Comparison of ENCODE assay signal across 9 cellular contexts in the genomic region with DNA sequence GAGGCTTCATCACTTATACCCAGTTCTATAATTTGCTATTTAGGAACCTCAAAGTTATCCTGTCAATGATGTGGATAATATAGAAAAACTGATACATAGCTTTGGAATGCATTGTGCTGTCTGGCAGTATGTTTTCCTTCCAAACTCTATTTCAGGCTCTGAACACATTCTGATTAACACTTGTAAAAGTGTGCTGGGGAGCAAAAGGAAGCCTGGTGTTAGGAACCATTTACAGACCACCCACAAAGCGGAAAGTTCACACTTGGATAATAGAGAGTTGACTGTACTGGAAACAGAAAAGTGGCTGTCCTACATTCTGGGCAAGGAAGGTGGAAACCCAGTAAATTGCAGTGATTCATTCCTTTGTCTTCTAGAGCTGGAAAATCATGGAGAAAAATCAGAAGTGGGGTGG.
DNase-seq lines count a peak whose midpoint lies in the region; ATAC-seq and TF ChIP-seq lines count a peak whose summit lies in the region.
"Had no signal": no experiment of that assay in that cellular context is flagged by ENCODE, and none has a peak within 500 bp of the region (broad histone marks: within the 10 kb centered on the region; RNA-seq: fewer than 3 reads in every experiment).

No MANE protein-coding gene starts in this region.

- H3K9ac ChIP-seq in H9 (ENCODE audit: extremely low read depth, insufficient read length, low read length), result no peak overlapping the region

- H2AFZ ChIP-seq in H9 (ENCODE audit: low read length), result no peak overlapping the region

- H3K27me3 Mint-ChIP-seq in H9 (ENCODE audit: low read depth) (no peaks in the 10 kb centered on the region), brain (peaks cover 2% of the 10 kb centered on the region)
- H3K27me3 Mint-ChIP-seq: activated naive CD8-positive, alpha-beta T cell treated with anti-CD3 and anti-CD28 coated beads for 36 hours had no signal

- no peak overlapping the region for H3K27ac ChIP-seq in H9 (ENCODE audit: insufficient read length, low read depth, low read length)
- peak overlapping the region; percentile 90 for H3K27ac ChIP-seq in right cardiac atrium (ENCODE audit: low read length)
- H3K27ac ChIP-seq in spleen, result peak overlapping the region in 5 of 8 donors; percentile 11 to 54 (median 23)

- H3K79me2 ChIP-seq in H9 (ENCODE audit: insufficient read depth, low read length), result no peaks in the 10 kb centered on the region

- H2BK120ac ChIP-seq in H9 (ENCODE audit: low read depth, low read length, poor library complexity, severe bottlenecking), result no peak overlapping the region

- H3K56ac ChIP-seq in H9 (ENCODE audit: insufficient read length, low read depth, low read length), result no peak overlapping the region

- H4K5ac ChIP-seq in H9 (ENCODE audit: insufficient read length, low read depth, low read length), result peak overlapping the region; percentile 65

- H2BK5ac ChIP-seq in H9 (ENCODE audit: insufficient read length, low read length), result no peak overlapping the region

- no peak overlapping the region for H3K23ac ChIP-seq in H9 (ENCODE audit: insufficient read length, low read depth, low read length)

- H3K14ac ChIP-seq in H9 (ENCODE audit: insufficient read depth, low read length), result no peak overlapping the region

- TF ChIP-seq CTCF in H9 (conservative IDR thresholded peaks at IDR 0.05) (no peak), brain (conservative IDR thresholded peaks at IDR 0.05) (no peak), spleen (IDR thresholded peaks at IDR 0.05 in 8 of 11, conservative IDR thresholded peaks at IDR 0.05 in 3 of 11) (no peak), GM10266 (IDR thresholded peaks at IDR 0.05; ENCODE audit: control insufficient read depth, insufficient read depth, low read depth, missing control alignments) (no peak)

- H3T11ph ChIP-seq in H9 (ENCODE audit: low read length), result no peak overlapping the region

- H2BK20ac ChIP-seq in H9 (ENCODE audit: low read depth, low read length, poor library complexity, severe bottlenecking), result no peak overlapping the region

- no peak overlapping the region for H4K91ac ChIP-seq in H9 (ENCODE audit: insufficient read length, low read depth, low read length)

- no peak for ATAC-seq in right cardiac atrium
- ATAC-seq in HG03439 (IDR thresholded peaks at IDR 0.05; ENCODE audit: unreplicated experiment), result no peak

- no peaks in the 10 kb centered on the region for H3K9me3 Mint-ChIP-seq in H9
- H3K9me3 Mint-ChIP-seq in brain, result no peaks in the 10 kb centered on the region
- H3K9me3 Mint-ChIP-seq: activated naive CD8-positive, alpha-beta T cell treated with anti-CD3 and anti-CD28 coated beads for 36 hours had no signal

- H2BK12ac ChIP-seq in H9 (ENCODE audit: insufficient read length, low read depth, low read length), result no peak overlapping the region

- no peak overlapping the region for H3K4ac ChIP-seq in H9 (ENCODE audit: low read depth, low read length)

- H3K4me3 Mint-ChIP-seq in H9 (no peak overlapping the region), brain (peak overlapping the region in 1 of 5 experiments; percentile 17)
- H3K4me3 Mint-ChIP-seq: activated naive CD8-positive, alpha-beta T cell treated with anti-CD3 and anti-CD28 coated beads for 36 hours had no signal

- H3K36me3 Mint-ChIP-seq in H9 (ENCODE audit: insufficient read depth in 1 of 3, low read depth in 3 of 3) (peaks cover 0 to 7% (median 2%) of the 10 kb centered on the region in 3 experiments; a peak in 2 of 7 replicates), brain (peaks cover 14% of the 10 kb centered on the region)

- H3K4me2 ChIP-seq in H9 (ENCODE audit: insufficient read depth, insufficient read length, low read length), result no peak overlapping the region

- no peaks in the 10 kb centered on the region for H3K23me2 ChIP-seq in H9 (ENCODE audit: insufficient read length, low read depth, low read length, poor library complexity, severe bottlenecking)

- TF ChIP-seq POLR2A in spleen (IDR thresholded peaks at IDR 0.05), result no peak

- H3K4me1 Mint-ChIP-seq in H9 (peaks cover 25 to 26% of the 10 kb centered on the region in 2 experiments), brain (peaks cover 63% of the 10 kb centered on the region)

- peaks cover 0 to 39% (median 8%) of the 10 kb centered on the region in 6 donors for H3K36me3 ChIP-seq in spleen

- WGBS in H9 (ENCODE audit: extremely low coverage, insufficient read length, low lambda C conversion rate), result no CpG with 5 or more reads among the region's 1 CpG
- WGBS in right cardiac atrium, result 72% methylated on average over 1 of the region's 1 CpG
- 92 to 98% (median 94%) methylated on average over 1 of the region's 1 CpG for WGBS in spleen, 5 donors

- H3K4me3 ChIP-seq in right cardiac atrium (ENCODE audit: low read length), result no peak overlapping the region
- no peak overlapping the region for H3K4me3 ChIP-seq in spleen

- DNase-seq in H9 (no peak), right cardiac atrium (no peak), spleen (no peak), GM10266 (ENCODE audit: extremely low spot score) (no peak), germinal center (ENCODE audit: low spot score) (no peak), T-helper 1 cell (no peak)
- DNase-seq: activated naive CD8-positive, alpha-beta T cell treated with anti-CD3 and anti-CD28 coated beads for 36 hours had no signal

- H2BK15ac ChIP-seq in H9 (ENCODE audit: low read depth, low read length), result no peak overlapping the region

- H3K27ac Mint-ChIP-seq in H9 (peak overlapping the region in 2 of 3 experiments; percentile 43 to 47; a peak in 1 of 7 replicates), brain (peak overlapping the region in 3 of 5 experiments; percentile 9 to 96 (median 86))
- H3K27ac Mint-ChIP-seq: activated naive CD8-positive, alpha-beta T cell treated with anti-CD3 and anti-CD28 coated beads for 36 hours had no signal

- H3K18ac ChIP-seq in H9 (ENCODE audit: insufficient read length, low read depth, low read length), result no peak overlapping the region

- no peaks in the 10 kb centered on the region for H3K27me3 ChIP-seq in H9 (ENCODE audit: insufficient read depth, low read length)
- H3K27me3 ChIP-seq in right cardiac atrium (ENCODE audit: control insufficient read depth, insufficient read depth), result no peaks in the 10 kb centered on the region
- no peaks in the 10 kb centered on the region for H3K27me3 ChIP-seq in spleen (replicated peaks in 1 of 7)

- intact Hi-C loops in right cardiac atrium (cut with DNase I) (no loop called here), spleen (cut with DNase I; ENCODE audit: low total_unique reads) (no loop called here)

- peaks cover 6% of the 10 kb centered on the region; the same call in 1 of the 2 replicates for H3K4me1 ChIP-seq in H9 (ENCODE audit: insufficient read depth, low read length)
- peaks cover 19% of the 10 kb centered on the region for H3K4me1 ChIP-seq in right cardiac atrium (ENCODE audit: control insufficient read depth, insufficient read depth, low read length)
- H3K4me1 ChIP-seq in spleen, result peaks cover 7 to 30% (median 16%) of the 10 kb centered on the region in 6 donors

- no peaks in the 10 kb centered on the region for H4K20me1 ChIP-seq in H9 (ENCODE audit: control insufficient read depth, insufficient read depth, insufficient read length)

- no peaks in the 10 kb centered on the region for H3K79me1 ChIP-seq in H9 (ENCODE audit: insufficient read depth, low read depth, low read length, poor library complexity, severe bottlenecking)

- H2AK5ac ChIP-seq in H9 (ENCODE audit: insufficient read length, low read length), result no peak overlapping the region

- H4K8ac ChIP-seq in H9 (replicated peaks; ENCODE audit: insufficient read length, low read depth, low read length), result no peak overlapping the region

- H3K9me3 ChIP-seq in H9 (ENCODE audit: control insufficient read depth, low read depth, low read length), result no peaks in the 10 kb centered on the region
- H3K9me3 ChIP-seq in right cardiac atrium (ENCODE audit: control insufficient read depth, low read length), result no peaks in the 10 kb centered on the region
- no peaks in the 10 kb centered on the region for H3K9me3 ChIP-seq in spleen
